21 cellular contexts compared by ENCODE assay signal in the genomic region with DNA sequence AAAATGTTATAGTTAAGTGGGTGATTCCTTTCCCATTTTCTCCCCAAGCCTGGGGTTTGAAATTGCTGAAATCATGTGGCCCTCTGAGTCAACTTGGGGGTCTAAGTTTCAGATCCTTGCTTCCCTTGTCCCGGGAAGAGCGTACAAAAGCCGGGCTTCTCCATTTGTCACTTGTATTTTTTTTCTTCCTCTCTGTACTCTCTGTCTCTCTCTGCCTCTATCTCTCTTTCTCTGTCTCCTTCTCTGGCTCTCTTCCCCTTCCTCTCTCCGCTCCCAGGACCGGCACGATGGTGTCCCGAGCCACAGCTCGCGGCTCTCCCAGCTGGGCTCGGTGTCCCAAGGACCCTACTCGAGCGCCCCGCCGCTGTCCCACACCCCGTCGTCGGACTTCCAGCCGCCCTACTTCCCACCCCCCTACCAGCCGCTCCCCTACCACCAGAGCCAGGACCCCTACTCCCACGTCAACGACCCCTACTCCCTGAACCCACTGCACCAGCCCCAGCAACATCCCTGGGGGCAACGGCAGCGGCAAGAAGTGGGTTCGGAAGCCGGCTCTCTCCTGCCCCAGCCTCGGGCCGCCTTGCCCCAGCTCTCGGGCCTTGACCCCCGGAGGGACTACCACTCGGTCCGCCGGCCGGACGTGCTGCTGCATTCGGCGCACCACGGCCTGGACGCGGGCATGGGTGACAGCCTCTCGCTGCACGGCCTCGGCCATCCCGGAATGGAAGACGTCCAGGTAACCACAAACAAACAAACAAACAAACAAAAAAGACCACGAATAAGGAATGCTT. TPM values are rescaled to one million over a fixed set of nuclear protein-coding genes. Genes with fewer than 3 reads are reported as not detected.
DNase-seq lines count a peak whose midpoint lies in the region; ATAC-seq and TF ChIP-seq lines count a peak whose summit lies in the region.
"Had no signal": no experiment of that assay in that cellular context is flagged by ENCODE, and none has a peak within 500 bp of the region (broad histone marks: within the 10 kb centered on the region; RNA-seq: fewer than 3 reads in every experiment).

No MANE protein-coding gene starts in this region.

- intact Hi-C loops in CD4-positive, alpha-beta T cell (cut with DNase I, micrococcal nuclease), result no loop called here

- H3K27ac ChIP-seq in neuronal stem cell (replicated peaks; ENCODE audit: low read length), result no peak overlapping the region
- H3K27ac ChIP-seq in CD4-positive, alpha-beta T cell (ENCODE audit: low read depth, low read length), result no peak overlapping the region
- H3K27ac ChIP-seq in right atrium auricular region, result no peak overlapping the region
- H3K27ac ChIP-seq: BLaER1 treated with 17β-estradiol and CSF1 and Interleukin-3, amounts not matched to agents 10 nM and 100 nM; colonic mucosa; spleen had no signal

- no peak overlapping the region for H2BK12ac ChIP-seq in neuronal stem cell (ENCODE audit: low read length)

- no peak overlapping the region for H2BK120ac ChIP-seq in neuronal stem cell (ENCODE audit: low read depth, low read length)

- H2AK5ac ChIP-seq in neuronal stem cell (ENCODE audit: low read depth, low read length), result no peak overlapping the region

- peaks cover 16% of the 10 kb centered on the region for H3K4me1 Mint-ChIP-seq in CD4-positive, alpha-beta T cell (ENCODE audit: low read depth)
- H3K4me1 Mint-ChIP-seq: activated T-helper 17 cell treated with anti-CD3 and anti-CD28 coated beads, Interleukin-2, amount 50 U/mL, for 72 hours had no signal

- CTCF ChIA-PET in CD4-positive, alpha-beta T cell (lab: Charles Lee), result no interaction called here

- DNase-seq in H7, result peak; percentile 69
- DNase-seq in ecto neural progenitor cell (ENCODE audit: low spot score), result peak; percentile 62
- DNase-seq in iris pigment epithelial cell (ENCODE audit: low read depth), result peak; percentile 5
- no peak for DNase-seq in neuronal stem cell (ENCODE audit: low spot score)
- DNase-seq in NCI-H2081 treated with DMSO at 0.1 percent for 48 hours (lab: John Stamatoyannopoulos, UW), result no peak
- DNase-seq in CD4-positive, alpha-beta T cell, result no peak
- no peak for DNase-seq in NCI-H446 treated with DMSO at 0.1 percent for 48 hours (lab: John Stamatoyannopoulos, UW)
- no peak for DNase-seq in right atrium auricular region (ENCODE audit: low spot score)
- DNase-seq: activated CD4-positive, alpha-beta T cell treated with anti-CD3 and anti-CD28 coated beads for 4 hours; activated CD8-positive, alpha-beta memory T cell treated with anti-CD3 and anti-CD28 coated beads, Interleukin-2, amount 10 ng/mL, durations not matched to agents 7 days and 5 days; activated naive CD8-positive, alpha-beta T cell treated with anti-CD3 and anti-CD28 coated beads, Interleukin-2, amount 10 ng/mL, durations not matched to agents 7 days and 5 days; Calu3; colonic mucosa; EL; left cardiac atrium; NCI-H1417 treated with DMSO at 0.1 percent for 48 hours; Right ventricle myocardium superior; spleen had no signal

- peak overlapping the region; percentile 2 for H3K23ac ChIP-seq in neuronal stem cell (ENCODE audit: low read depth, low read length, poor library complexity)

- H3K36me3 ChIP-seq in H7 (replicated peaks; ENCODE audit: control insufficient read depth, insufficient read depth, low read length) (no peaks in the 10 kb centered on the region), neuronal stem cell (replicated peaks in 1 of 2; ENCODE audit: control insufficient read depth in 2 of 2, insufficient read depth in 2 of 2, low read length in 2 of 2) (no peaks in the 10 kb centered on the region), right atrium auricular region (no peaks in the 10 kb centered on the region)
- H3K36me3 ChIP-seq: BLaER1 treated with 17β-estradiol and CSF1 and Interleukin-3, amounts not matched to agents 10 nM and 100 nM; colonic mucosa; spleen had no signal

- H3K9me3 Mint-ChIP-seq in CD4-positive, alpha-beta T cell, result no peaks in the 10 kb centered on the region
- H3K9me3 Mint-ChIP-seq: activated naive CD8-positive, alpha-beta T cell treated with anti-CD3 and anti-CD28 coated beads, Interleukin-2, amount 10 ng/mL, durations not matched to agents 7 days and 5 days; activated T-helper 17 cell treated with anti-CD3 and anti-CD28 coated beads, Interleukin-2, amount 50 U/mL, for 72 hours had no signal

- H2BK5ac ChIP-seq in neuronal stem cell (ENCODE audit: low read length), result no peak overlapping the region

- H3K14ac ChIP-seq in neuronal stem cell (ENCODE audit: low read length), result no peak overlapping the region

- H2BK15ac ChIP-seq in neuronal stem cell (ENCODE audit: low read length), result no peak overlapping the region

- no peak overlapping the region for H2AFZ ChIP-seq in neuronal stem cell (ENCODE audit: low read length)

- H3K9ac ChIP-seq in neuronal stem cell (ENCODE audit: low read depth, low read length, poor library complexity), result no peak overlapping the region
- H3K9ac ChIP-seq: BLaER1 treated with 17β-estradiol and CSF1 and Interleukin-3, amounts not matched to agents 10 nM and 100 nM had no signal

- no peak overlapping the region for H3K27ac Mint-ChIP-seq in CD4-positive, alpha-beta T cell
- H3K27ac Mint-ChIP-seq: activated CD8-positive, alpha-beta memory T cell treated with anti-CD3 and anti-CD28 coated beads, Interleukin-2, amount 10 ng/mL, durations not matched to agents 7 days and 5 days; activated naive CD8-positive, alpha-beta T cell treated with anti-CD3 and anti-CD28 coated beads, Interleukin-2, amount 10 ng/mL, durations not matched to agents 7 days and 5 days; activated T-helper 17 cell treated with anti-CD3 and anti-CD28 coated beads, Interleukin-2, amount 50 U/mL, for 72 hours had no signal

- POLR2A ChIA-PET in CD4-positive, alpha-beta T cell (lab: Charles Lee), result no interaction called here

- no peak overlapping the region for H4K8ac ChIP-seq in neuronal stem cell (ENCODE audit: low read depth, low read length)

- no peaks in the 10 kb centered on the region for H3K79me1 ChIP-seq in neuronal stem cell (ENCODE audit: low read depth, low read length)

- WGBS in neuronal stem cell (ENCODE audit: extremely low coverage in 2 of 2, insufficient read length in 2 of 2, insufficient replicate concordance in 1 of 2), 2 donors, result no CpG with 5 or more reads among the region's 45 CpGs

- H3K27me3 ChIP-seq in H7 (ENCODE audit: control insufficient read depth, insufficient read depth, low read length), result peaks cover 98% of the 10 kb centered on the region
- peaks cover 36 to 97% (median 94%) of the 10 kb centered on the region in 3 experiments for H3K27me3 ChIP-seq in neuronal stem cell (ENCODE audit: control insufficient read depth in 3 of 3, insufficient read depth in 3 of 3, low read depth in 1 of 3, low read length in 3 of 3)
- peaks cover 93% of the 10 kb centered on the region for H3K27me3 ChIP-seq in CD4-positive, alpha-beta T cell (ENCODE audit: control insufficient read depth, insufficient read depth, low read length)
- peaks cover 29 to 47% of the 10 kb centered on the region in 2 donors for H3K27me3 ChIP-seq in right atrium auricular region

- TF ChIP-seq CTCF in CD4-positive, alpha-beta T cell (IDR thresholded peaks at IDR 0.05), result no peak
- TF ChIP-seq CTCF in right atrium auricular region (IDR thresholded peaks at IDR 0.05), result no peak

- no peak for ATAC-seq in CD4-positive, alpha-beta T cell (ENCODE audit: poor library complexity)
- ATAC-seq: activated CD8-positive, alpha-beta memory T cell treated with anti-CD3 and anti-CD28 coated beads, Interleukin-2, amount 10 ng/mL, durations not matched to agents 7 days and 5 days; activated T-helper 17 cell treated with anti-CD3 and anti-CD28 coated beads, Interleukin-2, amount 50 U/mL, for 72 hours; left cardiac atrium had no signal

- H4K91ac ChIP-seq in neuronal stem cell (ENCODE audit: low read depth, low read length, poor library complexity), result no peak overlapping the region

- H3K4me2 ChIP-seq in neuronal stem cell (ENCODE audit: insufficient read depth, low read length, poor library complexity, severe bottlenecking), result no peak overlapping the region
- H3K4me2 ChIP-seq: BLaER1 treated with 17β-estradiol and CSF1 and Interleukin-3, amounts not matched to agents 10 nM and 100 nM had no signal

- H3K4ac ChIP-seq in neuronal stem cell (ENCODE audit: low read length), result no peak overlapping the region

- H3K4me3 ChIP-seq in H7 (ENCODE audit: insufficient read depth, low read depth, low read length), result 0 out of 2 replicates have a peak overlapping the region, but pooled peaks have one; percentile 1
- no peak overlapping the region for H3K4me3 ChIP-seq in neuronal stem cell (ENCODE audit: low read length in 2 of 2)
- no peak overlapping the region for H3K4me3 ChIP-seq in right atrium auricular region
- H3K4me3 ChIP-seq: BLaER1 treated with 17β-estradiol and CSF1 and Interleukin-3, amounts not matched to agents 10 nM and 100 nM; colonic mucosa; spleen had no signal

- H3K18ac ChIP-seq in neuronal stem cell (ENCODE audit: low read length), result peak overlapping the region; percentile 91

- H3K4me3 Mint-ChIP-seq in CD4-positive, alpha-beta T cell, result no peak overlapping the region
- H3K4me3 Mint-ChIP-seq: activated CD8-positive, alpha-beta memory T cell treated with anti-CD3 and anti-CD28 coated beads, Interleukin-2, amount 10 ng/mL, durations not matched to agents 7 days and 5 days; activated naive CD8-positive, alpha-beta T cell treated with anti-CD3 and anti-CD28 coated beads, Interleukin-2, amount 10 ng/mL, durations not matched to agents 7 days and 5 days; activated T-helper 17 cell treated with anti-CD3 and anti-CD28 coated beads, Interleukin-2, amount 50 U/mL, for 72 hours had no signal

- H3K9me3 ChIP-seq in neuronal stem cell (replicated peaks in 1 of 2; ENCODE audit: control insufficient read depth in 2 of 2, insufficient read depth in 1 of 2, low read depth in 1 of 2, low read length in 2 of 2) (peaks cover 0 to 3% of the 10 kb centered on the region in 2 donors), right atrium auricular region (no peaks in the 10 kb centered on the region)
- no peaks in the 10 kb centered on the region for H3K9me3 ChIP-seq in CD4-positive, alpha-beta T cell (ENCODE audit: control insufficient read depth, low read length)
- H3K9me3 ChIP-seq: colonic mucosa, spleen had no signal

- H3K4me1 ChIP-seq in neuronal stem cell (ENCODE audit: control insufficient read depth in 2 of 2, insufficient read depth in 1 of 2, low read depth in 1 of 2, low read length in 2 of 2) (peaks cover 2 to 11% of the 10 kb centered on the region in 2 donors), right atrium auricular region (peaks cover 0 to 16% of the 10 kb centered on the region in 2 donors)
- H3K4me1 ChIP-seq: BLaER1 treated with 17β-estradiol and CSF1 and Interleukin-3, amounts not matched to agents 10 nM and 100 nM; colonic mucosa had no signal

- peaks cover 96% of the 10 kb centered on the region for H3K27me3 Mint-ChIP-seq in CD4-positive, alpha-beta T cell

- H3K36me3 Mint-ChIP-seq in CD4-positive, alpha-beta T cell (ENCODE audit: low read depth), result no peaks in the 10 kb centered on the region
- H3K36me3 Mint-ChIP-seq: activated CD8-positive, alpha-beta memory T cell treated with anti-CD3 and anti-CD28 coated beads, Interleukin-2, amount 10 ng/mL, durations not matched to agents 7 days and 5 days had no signal

RNA-seq across cellular contexts. Expression of a gene that starts 4.7 kb away (rescaled TPM):
- total RNA-seq in H7 (2014; rRNA removed; shearing (Covaris generic)), result not detected in 2 replicates
- not detected for polyA plus RNA-seq in neuronal stem cell (2013, experiment 1 of 2)
- not detected for polyA plus RNA-seq in neuronal stem cell (2013, experiment 2 of 2)
- total RNA-seq in CD4-positive, alpha-beta T cell, result not detected
- not detected for total RNA-seq in right atrium auricular region
- total RNA-seq: activated CD8-positive, alpha-beta memory T cell treated with anti-CD3 and anti-CD28 coated beads, Interleukin-2, amount 10 ng/mL, durations not matched to agents 7 days and 5 days; activated naive CD8-positive, alpha-beta T cell treated with anti-CD3 and anti-CD28 coated beads, Interleukin-2, amount 10 ng/mL, durations not matched to agents 7 days and 5 days; activated T-helper 17 cell treated with anti-CD3 and anti-CD28 coated beads, Interleukin-2, amount 50 U/mL, for 72 hours; Calu3; colonic mucosa; left cardiac atrium; OCI-LY7; Right ventricle myocardium superior; spleen had no signal
- polyA plus RNA-seq: spleen had no signal

Comparison
In these comparisons a context has a peak if more than half of its experiments do, and no peak if none do; other contexts are left out.
1. DNase-seq: peak in H7 (single experiment), ecto neural progenitor cell (single experiment) and iris pigment epithelial cell (single experiment); none in neuronal stem cell (single experiment), NCI-H2081 treated with DMSO at 0.1 percent for 48 hours (single experiment), CD4-positive, alpha-beta T cell (0 of 10), NCI-H446 treated with DMSO at 0.1 percent for 48 hours (single experiment) and right atrium auricular region (single experiment).